In the genomic region with DNA sequence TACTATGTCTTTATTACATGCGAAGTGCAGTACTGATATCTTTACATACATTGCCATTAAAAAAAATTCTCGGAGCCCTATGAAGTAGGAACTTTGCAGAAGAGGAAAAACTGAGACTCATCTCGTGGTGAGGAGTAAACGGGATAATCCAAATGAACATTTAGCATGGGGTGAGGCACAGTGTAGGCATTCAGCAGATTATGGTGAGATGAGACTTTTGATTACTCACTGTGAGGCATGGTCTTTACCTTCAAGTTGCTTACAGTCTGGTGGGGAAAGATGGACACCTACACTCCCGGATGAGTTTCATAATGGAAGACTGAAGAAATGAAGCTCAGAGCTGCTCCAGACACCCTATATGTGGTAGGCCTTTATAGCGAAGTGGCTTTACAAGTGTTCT, we compare ENCODE assay signal across 9 cellular contexts. TPM values are rescaled to one million over a fixed set of nuclear protein-coding genes. Genes with fewer than 3 reads are reported as not detected.
A peak's percentile ranks its signal among the peaks of the same experiment; 100 is the strongest.
DNase-seq lines count a peak whose midpoint lies in the region; ATAC-seq and TF ChIP-seq lines count a peak whose summit lies in the region.
"Had no signal": no experiment of that assay in that cellular context is flagged by ENCODE, and none has a peak within 500 bp of the region (broad histone marks: within the 10 kb centered on the region; RNA-seq: fewer than 3 reads in every experiment).

No MANE protein-coding gene starts in this region.

- no peaks in the 10 kb centered on the region for H3K9me3 ChIP-seq in esophagus squamous epithelium
- H3K9me3 ChIP-seq: testis had no signal

- H3K27ac ChIP-seq in esophagus squamous epithelium: peak overlapping the region in 2 of 4 donors; percentile 97 to 99

- no peak for DNase-seq in GM06990 (ENCODE audit: extremely low read depth, insufficient read length)
- DNase-seq in RPMI7951 (ENCODE audit: low read depth): peak; percentile 15
- DNase-seq in esophagus squamous epithelium (lab: John Stamatoyannopoulos, UW): no peak
- DNase-seq in retinal pigment epithelial cell (ENCODE audit: low read depth): no peak
- DNase-seq in activated gamma-delta T cell treated with Interleukin-2 at 50 U/mL for 16 hours: no peak
- no peak for DNase-seq in GM20000 (ENCODE audit: low spot score)
- no peak for DNase-seq in HuH-7 (ENCODE audit: low spot score)
- DNase-seq: testis had no signal

- ATAC-seq in HG02798 (IDR thresholded peaks at IDR 0.05; ENCODE audit: poor library complexity, unreplicated experiment): no peak

- H3K4me1 ChIP-seq in esophagus squamous epithelium: peaks cover 21 to 66% (median 40%) of the 10 kb centered on the region in 3 donors

- peak overlapping the region; percentile 97 for H3K4me3 ChIP-seq in GM06990 (replicated peaks; ENCODE audit: low read depth, low read length)
- H3K4me3 ChIP-seq in esophagus squamous epithelium: peak overlapping the region; percentile 76 to 96 (median 92)
- H3K4me3 ChIP-seq in retinal pigment epithelial cell (ENCODE audit: low read length): peak overlapping the region; percentile 96

- no peak for TF ChIP-seq POLR2A in esophagus squamous epithelium (IDR thresholded peaks at IDR 0.05)

- H3K27me3 ChIP-seq in GM06990 (replicated peaks; ENCODE audit: control insufficient read depth, insufficient read depth, low read length) (no peaks in the 10 kb centered on the region), esophagus squamous epithelium (no peaks in the 10 kb centered on the region)
- H3K27me3 ChIP-seq: testis had no signal

- intact Hi-C loops in esophagus squamous epithelium (cut with DNase I): no loop called here

- H3K36me3 ChIP-seq in GM06990 (ENCODE audit: control insufficient read depth, insufficient read depth, low read length): peaks cover 4% of the 10 kb centered on the region
- H3K36me3 ChIP-seq in esophagus squamous epithelium: peaks cover 0 to 21% (median 0%) of the 10 kb centered on the region in 3 donors

- WGBS in esophagus squamous epithelium, 2 donors: 64 to 73% methylated on average over 6 of the region's 6 CpGs

- no peak for TF ChIP-seq CTCF in GM06990 (IDR thresholded peaks at IDR 0.05; ENCODE audit: insufficient read depth, low read length, poor library complexity, severe bottlenecking)
- no peak for TF ChIP-seq CTCF in esophagus squamous epithelium (IDR thresholded peaks at IDR 0.05)
- TF ChIP-seq CTCF in retinal pigment epithelial cell (conservative IDR thresholded peaks at IDR 0.05; ENCODE audit: low read depth, low read length): no peak
- TF ChIP-seq CTCF in GM20000 (IDR thresholded peaks at IDR 0.05; ENCODE audit: extremely low read depth, missing control alignments): no peak

RNA-seq across cellular contexts. Expression of a gene that starts 1.4 kb away (rescaled TPM):
- 21.5 and 22.3 TPM in 2 replicates for total RNA-seq in RPMI7951 (2014; rRNA removed; shearing (Covaris generic))
- total RNA-seq in esophagus squamous epithelium: 10 to 100 TPM; 15.2 to 25.9 (median 23.6) TPM

RNA-seq across cellular contexts. Expression of a gene that starts 1.7 kb away (rescaled TPM):
- total RNA-seq in RPMI7951 (2014; rRNA removed; shearing (Covaris generic)): 30.6 and 36.4 TPM in 2 replicates
- total RNA-seq in esophagus squamous epithelium: 10 to 100 TPM in 3 of 4 donors, 1 to 10 TPM in 1; 5.1 to 14.7 (median 10.5) TPM
